In the genomic region with DNA sequence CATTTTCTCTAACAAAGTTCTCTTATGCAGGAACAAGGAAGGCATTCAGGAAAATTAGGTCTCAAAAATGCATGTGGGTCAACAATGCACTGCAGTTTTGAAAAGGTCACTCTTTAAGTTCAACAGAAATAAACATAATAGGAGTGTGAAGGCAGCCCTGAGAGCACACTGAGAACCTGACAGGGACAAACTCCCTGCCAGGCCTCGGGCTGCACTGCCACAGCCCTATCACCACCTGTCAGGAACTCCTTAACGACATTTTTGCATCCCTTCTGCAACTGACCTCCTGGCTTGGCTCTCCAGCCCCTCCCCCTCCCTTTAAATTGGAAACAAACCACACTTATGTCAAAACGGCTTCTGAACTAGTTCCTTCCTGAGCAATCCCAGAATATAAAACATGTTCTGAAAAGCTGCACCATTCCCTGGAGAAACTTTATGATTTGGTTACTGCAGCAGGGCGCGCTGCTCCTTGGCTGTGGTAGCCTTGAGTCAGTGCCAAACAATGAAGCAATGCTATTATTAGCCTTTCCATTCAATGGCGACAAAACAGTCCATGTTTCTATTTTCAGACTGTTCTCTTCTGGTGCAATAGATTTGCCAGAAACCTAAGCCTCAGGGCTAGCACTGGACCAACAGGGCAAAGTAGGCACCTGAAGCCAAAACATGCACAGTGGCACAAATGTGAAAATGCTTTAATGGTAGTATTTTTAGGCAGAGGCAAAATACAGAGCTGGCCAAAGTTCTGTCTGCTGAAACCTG, we compare ENCODE assay signal across 8 cellular contexts.
DNase-seq lines count a peak whose midpoint lies in the region; ATAC-seq and TF ChIP-seq lines count a peak whose summit lies in the region.

No MANE protein-coding gene starts in this region.

- peak overlapping the region in 1 of 2 donors; percentile 19 for H3K9ac ChIP-seq in mucosa of rectum (ENCODE audit: low read depth in 1 of 2, low read length in 2 of 2)

- H3K9me3 ChIP-seq in HAP-1 (no peaks in the 10 kb centered on the region), mucosa of rectum (ENCODE audit: control insufficient read depth in 2 of 2, low read length in 2 of 2) (no peaks in the 10 kb centered on the region)

- H3K4me3 ChIP-seq in HAP-1: no peak overlapping the region
- peak overlapping the region; percentile 2 to 18 for H3K4me3 ChIP-seq in mucosa of rectum (ENCODE audit: low read length in 2 of 2)

- ATAC-seq in GM18511 (IDR thresholded peaks at IDR 0.05; ENCODE audit: unreplicated experiment): no peak
- ATAC-seq in activated CD8-positive, alpha-beta T cell treated with anti-CD3 and anti-CD28 coated beads for 36 hours: no peak

- H3K27me3 ChIP-seq in HAP-1 (ENCODE audit: low read depth): no peaks in the 10 kb centered on the region
- no peaks in the 10 kb centered on the region for H3K27me3 ChIP-seq in mucosa of rectum (ENCODE audit: control insufficient read depth in 2 of 2, insufficient read depth in 2 of 2, low read length in 2 of 2)

- in situ Hi-C loops in HAP-1 (cut with MboI; ENCODE audit: low sequenced_read_pairs): no loop called here

- H3K4me1 Mint-ChIP-seq in activated CD8-positive, alpha-beta T cell treated with anti-CD3 and anti-CD28 coated beads for 36 hours (ENCODE audit: low read depth): peaks cover 14% of the 10 kb centered on the region

- H3K36me3 ChIP-seq in HAP-1 (replicated peaks): no peaks in the 10 kb centered on the region
- H3K36me3 ChIP-seq in mucosa of rectum (ENCODE audit: control insufficient read depth in 2 of 2, insufficient read depth in 2 of 2, low read length in 2 of 2): no peaks in the 10 kb centered on the region

- no peak overlapping the region for H3K27ac Mint-ChIP-seq in activated CD8-positive, alpha-beta T cell treated with anti-CD3 and anti-CD28 coated beads for 36 hours

- H3K9me3 Mint-ChIP-seq in activated CD8-positive, alpha-beta T cell treated with anti-CD3 and anti-CD28 coated beads for 36 hours: no peaks in the 10 kb centered on the region

- H3K27me3 Mint-ChIP-seq in activated CD8-positive, alpha-beta T cell treated with anti-CD3 and anti-CD28 coated beads for 36 hours: peaks cover 4% of the 10 kb centered on the region

- no peak for TF ChIP-seq CTCF in activated CD8-positive, alpha-beta T cell treated with anti-CD3 and anti-CD28 coated beads for 36 hours (IDR thresholded peaks at IDR 0.05)

- no peaks in the 10 kb centered on the region for H3K36me3 Mint-ChIP-seq in activated CD8-positive, alpha-beta T cell treated with anti-CD3 and anti-CD28 coated beads for 36 hours (ENCODE audit: low read depth)

- POLR2A ChIA-PET in activated CD8-positive, alpha-beta T cell treated with anti-CD3 and anti-CD28 coated beads for 36 hours (lab: Charles Lee): no interaction called here

- CTCF ChIA-PET in activated CD8-positive, alpha-beta T cell treated with anti-CD3 and anti-CD28 coated beads for 36 hours (lab: Charles Lee): no interaction called here

- H3K27ac ChIP-seq in mucosa of rectum (ENCODE audit: low read depth in 2 of 2, low read length in 2 of 2): peak overlapping the region; percentile 68 to 76

- H3K4me3 Mint-ChIP-seq in activated CD8-positive, alpha-beta T cell treated with anti-CD3 and anti-CD28 coated beads for 36 hours: no peak overlapping the region

- peak; percentile 45 to 57 for DNase-seq in HAP-1 (ENCODE audit: low spot score in 2 of 2)
- peak; percentile 25 for DNase-seq in NOMO-1 treated with dmso at 0.1 percent for 144 hours (lab: John Stamatoyannopoulos, UW; ENCODE audit: unreplicated experiment)
- peak; percentile 45 for DNase-seq in epidermal melanocyte (ENCODE audit: insufficient read length, low spot score)
- no peak for DNase-seq in T-helper 2 cell
- no peak for DNase-seq in activated CD4-positive, alpha-beta T cell treated with anti-CD3 and anti-CD28 coated beads for 4 hours
- no peak for DNase-seq in activated CD8-positive, alpha-beta T cell treated with anti-CD3 and anti-CD28 coated beads for 36 hours

- H3K4me1 ChIP-seq in HAP-1: peaks cover 26% of the 10 kb centered on the region
- H3K4me1 ChIP-seq in mucosa of rectum (ENCODE audit: control insufficient read depth in 2 of 2, insufficient read depth in 2 of 2, low read length in 2 of 2): peaks cover 19 to 20% of the 10 kb centered on the region in 2 donors

- intact Hi-C loops in activated CD8-positive, alpha-beta T cell treated with anti-CD3 and anti-CD28 coated beads for 36 hours (cut with micrococcal nuclease): no loop called here

Comparison
In these comparisons a context has a peak if more than half of its experiments do, and no peak if none do; other contexts are left out.
1. DNase-seq: peak in HAP-1 (2 of 2), NOMO-1 treated with dmso at 0.1 percent for 144 hours (single experiment) and epidermal melanocyte (single experiment); none in T-helper 2 cell (0 of 5), activated CD4-positive, alpha-beta T cell treated with anti-CD3 and anti-CD28 coated beads for 4 hours (0 of 2) and activated CD8-positive, alpha-beta T cell treated with anti-CD3 and anti-CD28 coated beads for 36 hours (single experiment).